Comparison of ENCODE assay signal across 14 cellular contexts in the genomic region with DNA sequence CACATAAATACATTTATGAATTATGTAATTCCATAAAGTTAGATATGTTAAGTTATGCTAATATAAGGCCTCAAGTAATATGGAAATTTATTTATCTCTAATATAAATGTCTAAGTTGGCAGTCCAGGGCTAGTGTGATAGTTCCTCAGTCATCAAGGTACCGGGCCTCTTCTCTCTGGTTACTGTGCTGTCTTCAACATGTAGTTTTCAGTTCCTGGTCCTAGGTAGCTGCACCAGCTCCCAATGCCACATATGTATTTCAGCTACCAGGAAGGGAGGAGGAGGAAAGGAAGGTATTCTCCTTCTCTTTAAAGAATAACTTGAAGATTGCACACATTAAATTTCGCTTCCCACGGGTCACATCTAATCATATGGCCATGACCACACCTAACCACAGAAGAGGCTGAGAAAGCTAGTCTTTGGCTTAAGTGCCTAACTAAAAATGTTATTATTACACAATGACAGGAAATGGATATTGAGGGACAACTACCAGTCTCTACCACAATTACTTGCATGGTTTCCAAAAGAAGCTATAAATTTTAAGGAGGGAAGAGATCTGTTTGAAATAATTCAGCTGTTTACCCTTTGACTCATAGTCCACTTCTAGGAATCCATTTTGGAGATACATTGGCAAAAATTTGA.
DNase-seq lines count a peak whose midpoint lies in the region; ATAC-seq and TF ChIP-seq lines count a peak whose summit lies in the region.
"Had no signal": no experiment of that assay in that cellular context is flagged by ENCODE, and none has a peak within 500 bp of the region (broad histone marks: within the 10 kb centered on the region; RNA-seq: fewer than 3 reads in every experiment).

No MANE protein-coding gene starts in this region.

- H2BK120ac ChIP-seq in trophoblast cell (ENCODE audit: insufficient read depth, low read length, poor library complexity): no peak overlapping the region

- no peak overlapping the region for H2BK5ac ChIP-seq in trophoblast cell (ENCODE audit: low read depth, low read length, poor library complexity)

- no peak overlapping the region for H2AK5ac ChIP-seq in trophoblast cell (ENCODE audit: low read length)

- no peak overlapping the region for H3K4ac ChIP-seq in trophoblast cell (ENCODE audit: low read depth, low read length)

- ATAC-seq in GM19452 (IDR thresholded peaks at IDR 0.05; ENCODE audit: unreplicated experiment) (peak; percentile 71), GM21576 (IDR thresholded peaks at IDR 0.05; ENCODE audit: unreplicated experiment) (no peak)

- no peaks in the 10 kb centered on the region for H3K27me3 ChIP-seq in adipocyte (replicated peaks; ENCODE audit: control insufficient read depth, insufficient read depth, low read length)
- H3K27me3 ChIP-seq in dorsolateral prefrontal cortex: no peaks in the 10 kb centered on the region
- no peaks in the 10 kb centered on the region for H3K27me3 ChIP-seq in trophoblast cell (ENCODE audit: insufficient read depth, low read length)
- H3K27me3 ChIP-seq: hepatocyte, transverse colon had no signal

- TF ChIP-seq CTCF in dorsolateral prefrontal cortex (IDR thresholded peaks at IDR 0.05 in 54 of 56, conservative IDR thresholded peaks at IDR 0.05 in 2 of 56; ENCODE audit: low read depth in 1 of 56, partially characterized antibody in 56 of 56): no peak

- H4K91ac ChIP-seq in trophoblast cell (ENCODE audit: low read depth, low read length): no peak overlapping the region

- H3K27ac ChIP-seq in dorsolateral prefrontal cortex (no peak overlapping the region), trophoblast cell (ENCODE audit: low read depth, low read length) (no peak overlapping the region)
- H3K27ac ChIP-seq: hepatocyte, transverse colon had no signal

- H3K9me3 ChIP-seq in adipocyte (ENCODE audit: control insufficient read depth, low read length) (no peaks in the 10 kb centered on the region), trophoblast cell (ENCODE audit: insufficient read depth, low read depth, low read length) (no peaks in the 10 kb centered on the region)
- H3K9me3 ChIP-seq: transverse colon had no signal

- no peak overlapping the region for H2BK12ac ChIP-seq in trophoblast cell (ENCODE audit: low read length)

- H3K18ac ChIP-seq in trophoblast cell (ENCODE audit: low read length): no peak overlapping the region

- H3K4me2 ChIP-seq in trophoblast cell (ENCODE audit: low read length): no peak overlapping the region
- H3K4me2 ChIP-seq: hepatocyte had no signal

- H3K4me3 ChIP-seq in adipocyte (ENCODE audit: low read length): no peak overlapping the region
- no peak overlapping the region for H3K4me3 ChIP-seq in dorsolateral prefrontal cortex
- H3K4me3 ChIP-seq in trophoblast cell (ENCODE audit: low read depth, low read length): no peak overlapping the region
- H3K4me3 ChIP-seq: hepatocyte, transverse colon had no signal

- DNase-seq in A172 (ENCODE audit: low spot score) (peak; percentile 84), HS-27A (ENCODE audit: low read depth) (peak; percentile 45), adipocyte (ENCODE audit: low read depth) (peak; percentile 34), dorsolateral prefrontal cortex (no peak), trophoblast cell (no peak)
- no peak for DNase-seq in activated naive CD4-positive, alpha-beta T cell treated with anti-CD3 and anti-CD28 coated beads, Interleukin-2, amount 50 U/mL, for 16 hours
- DNase-seq: activated CD4-positive, alpha-beta T cell treated with anti-CD3 and anti-CD28 coated beads, Interleukin-2, amount 50 U/mL, for 4 hours; activated naive CD4-positive, alpha-beta T cell; dermis blood vessel endothelial cell; NCI-H345; transverse colon had no signal

- no peak overlapping the region for H3K23ac ChIP-seq in trophoblast cell (ENCODE audit: low read length)

- intact Hi-C loops in dorsolateral prefrontal cortex (cut with DNase I): no loop called here

- no peak overlapping the region for H3K14ac ChIP-seq in trophoblast cell (ENCODE audit: low read length)

- H3K36me3 ChIP-seq in adipocyte (ENCODE audit: control insufficient read depth, insufficient read depth, low read length, severe bottlenecking): peaks cover 3% of the 10 kb centered on the region
- peaks cover 2 to 3% of the 10 kb centered on the region in 2 experiments for H3K36me3 ChIP-seq in trophoblast cell (ENCODE audit: control insufficient read depth in 1 of 2, insufficient read depth in 2 of 2, low read length in 2 of 2)

- no peak overlapping the region for H2AFZ ChIP-seq in trophoblast cell (ENCODE audit: insufficient read depth, low read length, poor library complexity)
- H2AFZ ChIP-seq: hepatocyte had no signal

- no peak overlapping the region for H4K8ac ChIP-seq in trophoblast cell (ENCODE audit: low read depth, low read length)

- peaks cover 9% of the 10 kb centered on the region for H3K4me1 ChIP-seq in adipocyte (ENCODE audit: control insufficient read depth, insufficient read depth, low read length)
- no peaks in the 10 kb centered on the region for H3K4me1 ChIP-seq in trophoblast cell (ENCODE audit: control insufficient read depth in 1 of 2, insufficient read depth in 2 of 2, low read length in 2 of 2)
- H3K4me1 ChIP-seq: transverse colon had no signal

- H3K79me2 ChIP-seq in trophoblast cell (ENCODE audit: control insufficient read depth, insufficient read depth, low read length, poor library complexity): no peaks in the 10 kb centered on the region
- H3K79me2 ChIP-seq: hepatocyte had no signal

- no peaks in the 10 kb centered on the region for H3K79me1 ChIP-seq in trophoblast cell (ENCODE audit: low read length)

- no peak overlapping the region for H4K12ac ChIP-seq in trophoblast cell (ENCODE audit: low read depth, low read length)

- WGBS in trophoblast cell (ENCODE audit: extremely low coverage, insufficient coverage, insufficient read length): no CpG with 5 or more reads among the region's 3 CpGs

- H3K9ac ChIP-seq in adipocyte (ENCODE audit: low read length): no peak overlapping the region
- no peak overlapping the region for H3K9ac ChIP-seq in trophoblast cell (ENCODE audit: low read length)

Comparison
In these comparisons a context has a peak if more than half of its experiments do, and no peak if none do; other contexts are left out.
1. DNase-seq: peak in A172 (single experiment), HS-27A (single experiment) and adipocyte (single experiment); none in dorsolateral prefrontal cortex (0 of 10), trophoblast cell (0 of 2) and activated naive CD4-positive, alpha-beta T cell treated with anti-CD3 and anti-CD28 coated beads, Interleukin-2, amount 50 U/mL, for 16 hours (single experiment).